ENCODE assay signal across 17 cellular contexts in genomic region chr14:73809386-73809785, GRCh38. TPM values are rescaled to one million over a fixed set of nuclear protein-coding genes. Genes with fewer than 3 reads are reported as not detected.
DNase-seq lines count a peak whose midpoint lies in the region; ATAC-seq, FAIRE-seq and TF ChIP-seq lines count a peak whose summit lies in the region.
"Had no signal": no experiment of that assay in that cellular context is flagged by ENCODE, and none has a peak within 500 bp of the region (broad histone marks: within the 10 kb centered on the region; RNA-seq: fewer than 3 reads in every experiment).

No MANE protein-coding gene starts in this region.

- no peak for TF ChIP-seq EP300 in HepG2 (IDR thresholded peaks at IDR 0.05; ENCODE audit: low read depth in 2 of 2, low read length in 2 of 2)
- TF ChIP-seq EP300 in HepG2 (CRISPR knock-in tag; IDR thresholded peaks at IDR 0.05; ENCODE audit: borderline replicate concordance) = no peak
- no peak for TF ChIP-seq EP300 in transverse colon (IDR thresholded peaks at IDR 0.05; ENCODE audit: low read depth)

- H3K4me1 Mint-ChIP-seq in brain (peaks cover 9% of the 10 kb centered on the region), mesothelial cell of epicardium (peaks cover 5% of the 10 kb centered on the region)

- H3K4me1 ChIP-seq in HepG2 (ENCODE audit: insufficient read depth, low read length) = no peaks in the 10 kb centered on the region
- no peaks in the 10 kb centered on the region for H3K4me1 ChIP-seq in right lobe of liver
- peaks cover 5% of the 10 kb centered on the region for H3K4me1 ChIP-seq in parathyroid adenoma
- peaks cover 0 to 22% (median 2%) of the 10 kb centered on the region in 4 donors for H3K4me1 ChIP-seq in transverse colon

- H4K20me1 ChIP-seq in HepG2 (ENCODE audit: insufficient read depth, low read length) = no peaks in the 10 kb centered on the region

- H3K36me3 Mint-ChIP-seq in brain (no peaks in the 10 kb centered on the region), mesothelial cell of epicardium (no peaks in the 10 kb centered on the region)
- H3K36me3 Mint-ChIP-seq: CD4-positive, CD25-positive, alpha-beta regulatory T cell had no signal

- H3K9me3 Mint-ChIP-seq in brain (no peaks in the 10 kb centered on the region), mesothelial cell of epicardium (peaks cover 3% of the 10 kb centered on the region)

- H3K27me3 ChIP-seq in HepG2 (ENCODE audit: control insufficient read depth in 1 of 2, insufficient read depth in 2 of 2, low read length in 2 of 2) = peaks cover 0 to 6% of the 10 kb centered on the region in 2 experiments; a peak in 2 of 5 replicates
- H3K27me3 ChIP-seq in right lobe of liver = no peaks in the 10 kb centered on the region
- no peaks in the 10 kb centered on the region for H3K27me3 ChIP-seq in parathyroid adenoma (ENCODE audit: control insufficient read depth, insufficient read depth, low read length)
- no peaks in the 10 kb centered on the region for H3K27me3 ChIP-seq in transverse colon

- DNase-seq in HepG2 (ENCODE audit: low spot score) = no peak
- no peak for DNase-seq in right lobe of liver
- DNase-seq in transverse colon = no peak
- DNase-seq in mesothelial cell of epicardium (ENCODE audit: low spot score in 2 of 2, unreplicated experiment in 2 of 2) = no peak
- DNase-seq: AML-193; CD4-positive, CD25-positive, alpha-beta regulatory T cell; DMS79; MV-4-11; NCI-H1436 treated with DMSO at 0.1 percent for 48 hours; NCI-H510A treated with DMSO at 0.1 percent for 48 hours; PC-3 had no signal

- TF ChIP-seq POLR2A in HepG2 (IDR thresholded peaks at IDR 0.05; ENCODE audit: insufficient read depth in 1 of 2, low read depth in 2 of 2, low read length in 2 of 2) = no peak
- no peak for TF ChIP-seq POLR2A in right lobe of liver (IDR thresholded peaks at IDR 0.05)
- no peak for TF ChIP-seq POLR2A in transverse colon (IDR thresholded peaks at IDR 0.05)

- H3K27me3 Mint-ChIP-seq in brain (no peaks in the 10 kb centered on the region), mesothelial cell of epicardium (ENCODE audit: low read depth) (no peaks in the 10 kb centered on the region)
- H3K27me3 Mint-ChIP-seq: CD4-positive, CD25-positive, alpha-beta regulatory T cell had no signal

- H3K36me3 ChIP-seq in HepG2 (replicated peaks in 1 of 2; ENCODE audit: control insufficient read depth in 1 of 2, insufficient read depth in 2 of 2, low read length in 2 of 2) (no peaks in the 10 kb centered on the region), right lobe of liver (no peaks in the 10 kb centered on the region), parathyroid adenoma (ENCODE audit: control insufficient read depth, insufficient read depth, low read length) (no peaks in the 10 kb centered on the region), transverse colon (no peaks in the 10 kb centered on the region)

- H2AFZ ChIP-seq in HepG2 (ENCODE audit: low read length) (no peak overlapping the region), parathyroid adenoma (peak overlapping the region; percentile 54)

- in situ Hi-C loops in HepG2 (cut with HindIII; ENCODE audit: extremely low pct_ligation_motif_present, low pct_unique_long_range_greater_than_20kb) (no loop called here), transverse colon (cut with MboI; ENCODE audit: low pct_ligation_motif_present in 1 of 4, low pct_unique_long_range_greater_than_20kb in 1 of 4, low sequenced_read_pairs in 3 of 4) (no loop called here)

- POLR2A ChIA-PET in HepG2 (lab: Yijun Ruan, JAX) = interaction anchor here (1.3 to 1.5 kb wide), 2 partner anchors 24 to 49 kb away, joined by 3 read pairs; a partner anchor contains a TSS

- TF ChIP-seq CTCF in HepG2 (CRISPR knock-in tag; IDR thresholded peaks at IDR 0.05) = no peak
- no peak for TF ChIP-seq CTCF in right lobe of liver (IDR thresholded peaks at IDR 0.05)
- no peak for TF ChIP-seq CTCF in brain (conservative IDR thresholded peaks at IDR 0.05)
- TF ChIP-seq CTCF in parathyroid adenoma (IDR thresholded peaks at IDR 0.05) = no peak
- TF ChIP-seq CTCF in transverse colon (IDR thresholded peaks at IDR 0.05) = no peak
- TF ChIP-seq CTCF in mesothelial cell of epicardium (IDR thresholded peaks at IDR 0.05; ENCODE audit: unreplicated experiment) = no peak

- no peak for FAIRE-seq in HepG2 (lab: Jason Lieb, UNC)
- FAIRE-seq: GM12878 had no signal

- H3K27ac Mint-ChIP-seq in brain (peak overlapping the region in 3 of 5 experiments; percentile 70 to 82 (median 78)), mesothelial cell of epicardium (no peak overlapping the region)
- H3K27ac Mint-ChIP-seq: CD4-positive, CD25-positive, alpha-beta regulatory T cell; IgD-negative memory B cell had no signal

- H3K79me2 ChIP-seq in HepG2 (ENCODE audit: insufficient read depth, low read length) = no peaks in the 10 kb centered on the region
- no peaks in the 10 kb centered on the region for H3K79me2 ChIP-seq in parathyroid adenoma

- H3K27ac ChIP-seq in HepG2 (ENCODE audit: extremely low read length, insufficient read depth, low read length) (no peak overlapping the region), right lobe of liver (no peak overlapping the region), parathyroid adenoma (no peak overlapping the region), transverse colon (no peak overlapping the region)
- H3K27ac ChIP-seq: SK-N-MC had no signal

- H3K4me3 ChIP-seq in HepG2 (replicated peaks in 1 of 3; ENCODE audit: insufficient read depth in 1 of 3, low read depth in 2 of 3, low read length in 3 of 3) (no peak overlapping the region), right lobe of liver (no peak overlapping the region), parathyroid adenoma (ENCODE audit: low read depth, low read length) (no peak overlapping the region), transverse colon (no peak overlapping the region)
- H3K4me3 ChIP-seq: GM12878, SK-N-MC had no signal

- H3K9ac ChIP-seq in HepG2 (ENCODE audit: insufficient read depth, low read depth, low read length) (no peak overlapping the region), parathyroid adenoma (no peak overlapping the region)

- intact Hi-C loops in HepG2 (cut with micrococcal nuclease; ENCODE audit: unreplicated experiment) = no loop called here
- intact Hi-C loops in right lobe of liver (cut with DNase I) = no loop called here
- intact Hi-C loops in transverse colon (cut with DNase I; ENCODE audit: low total_unique reads) = no loop called here

- H3K9me3 ChIP-seq in HepG2 (ENCODE audit: low read length) = no peaks in the 10 kb centered on the region
- H3K9me3 ChIP-seq in right lobe of liver = no peaks in the 10 kb centered on the region
- no peaks in the 10 kb centered on the region for H3K9me3 ChIP-seq in parathyroid adenoma (ENCODE audit: control insufficient read depth, low read length)
- no peaks in the 10 kb centered on the region for H3K9me3 ChIP-seq in transverse colon

- BruUV-seq in HepG2 (replicated peaks; lab: Mats Ljungman, UMichigan) = no TSS peak

- H3K4me3 Mint-ChIP-seq in brain (no peak overlapping the region), mesothelial cell of epicardium (no peak overlapping the region)
- H3K4me3 Mint-ChIP-seq: CD4-positive, CD25-positive, alpha-beta regulatory T cell had no signal

- no peak overlapping the region for H3K4me2 ChIP-seq in HepG2 (ENCODE audit: low read depth, low read length)
- H3K4me2 ChIP-seq in parathyroid adenoma (ENCODE audit: low read length) = no peak overlapping the region

- 27% methylated on average over 7 of the region's 7 CpGs for WGBS in HepG2 (ENCODE audit: low lambda C conversion rate)
- 56% methylated on average over 7 of the region's 7 CpGs for WGBS in right lobe of liver (ENCODE audit: insufficient coverage, low coverage, low lambda C conversion rate, missing lambda C conversion rate)
- 70 to 79% methylated on average over 3 to 7 of the region's 7 CpGs for WGBS in transverse colon (ENCODE audit: low coverage in 1 of 2), 2 donors

- CTCF ChIA-PET in HepG2 (lab: Yijun Ruan, JAX; ENCODE audit: low intra/inter-chr PET ratio, low total read pairs) = no interaction called here

- ATAC-seq in HepG2 = peak; percentile 38; the same call in 1 of the 3 replicates
- ATAC-seq in right lobe of liver = no peak
- ATAC-seq in GM18858 (IDR thresholded peaks at IDR 0.05; ENCODE audit: unreplicated experiment) = no peak
- ATAC-seq: GM12878, PC-3 had no signal

- no peak for TF ChIP-seq RAD21 in HepG2 (CRISPR knock-in tag; IDR thresholded peaks at IDR 0.05)

TF ChIP-seq in HepG2, 621 proteins besides CTCF, POLR2A, EP300 and RAD21:
- TF ChIP-seq ZNF546 (CRISPR knock-in tag; conservative IDR thresholded peaks at IDR 0.05) = no peak

RNA-seq across cellular contexts. Expression of gene PTGR2, which starts 42.2 kb away (rescaled TPM):
- total RNA-seq in HepG2 (2016; rRNA removed; fragmentation: Illumina TruSeq; extraction: Trizol) (4.3 and 5.1 TPM in 2 replicates), right lobe of liver (10 to 100 TPM in 4 of 6 experiments, 1 to 10 TPM in 2; 8.0 to 22.4 (median 12.4) TPM), transverse colon (10 to 100 TPM in 2 of 4 donors, 1 to 10 TPM in 2; 1.8 to 15.8 (median 10.8) TPM), mesothelial cell of epicardium (12.4 to 14.5 TPM (median 14.0 TPM) in 3 replicates)
- 1.6 and 1.9 TPM in 2 replicates for total RNA-seq in HepG2 (2016; cell fraction: cytosol; rRNA removed; fragmentation: Illumina TruSeq; extraction: Trizol; ENCODE audit: low read depth)
- total RNA-seq in HepG2 (2016; cell fraction: insoluble cytoplasmic fraction; rRNA removed; fragmentation: Illumina TruSeq; extraction: Trizol) = 3.7 and 4.6 TPM in 2 replicates
- total RNA-seq in HepG2 (2016; cell fraction: membrane; rRNA removed; fragmentation: Illumina TruSeq; extraction: Trizol) = 1.5 and 1.6 TPM in 2 replicates
- total RNA-seq in HepG2 (2016; cell fraction: nucleus; rRNA removed; fragmentation: Illumina TruSeq; extraction: Trizol) = 3.5 and 3.8 TPM in 2 replicates
- polyA plus RNA-seq in HepG2 (2011; rRNA removed) (3.0 and 3.3 TPM in 2 replicates), brain (ENCODE audit: insufficient read depth, low read depth, low replicate concordance) (10.5 TPM)
- polyA plus RNA-seq in HepG2 (2011; cell fraction: cytosol; rRNA removed) = 0.86 and 1.8 TPM in 2 replicates
- polyA plus RNA-seq in HepG2 (2011; cell fraction: nucleus; rRNA removed) = 2.6 and 3.6 TPM in 2 replicates
- polyA plus RNA-seq in HepG2 (2012) = 3.2 and 7.0 TPM in 2 replicates
- 0.29 and 0.70 TPM in 2 replicates for polyA plus RNA-seq in HepG2 (2016; cell fraction: cytosol; fragmentation: Illumina TruSeq; extraction: Trizol; ENCODE audit: low read depth)
- 4.4 and 6.1 TPM in 2 replicates for polyA plus RNA-seq in HepG2 (2016; cell fraction: insoluble cytoplasmic fraction; fragmentation: Illumina TruSeq; extraction: Trizol; ENCODE audit: low read depth)
- 0.40 and 0.52 TPM in 2 replicates for polyA plus RNA-seq in HepG2 (2016; cell fraction: membrane; fragmentation: Illumina TruSeq; extraction: Trizol; ENCODE audit: low read depth)
- polyA plus RNA-seq in HepG2 (2016; cell fraction: nucleus; fragmentation: Illumina TruSeq; extraction: Trizol; ENCODE audit: insufficient read depth, low read depth) = 5.0 and 6.0 TPM in 2 replicates
- 0.90 and 1.1 TPM in 2 replicates for polyA minus RNA-seq in HepG2 (2011; rRNA and poly(A)+ RNA removed; ENCODE audit: low replicate concordance)
- polyA minus RNA-seq in HepG2 (2011; cell fraction: cytosol; rRNA and poly(A)+ RNA removed) = 1.1 and 2.1 TPM in 2 replicates
- 7.0 and 9.7 TPM in 2 replicates for polyA minus RNA-seq in HepG2 (2011; cell fraction: nucleus; rRNA and poly(A)+ RNA removed)
